In genomic region chr16:46785076-46785845, GRCh38 we compare ENCODE assay signal across 28 cellular contexts. TPM values are rescaled to one million over a fixed set of nuclear protein-coding genes. Genes with fewer than 3 reads are reported as not detected.
A peak's percentile ranks its signal among the peaks of the same experiment; 100 is the strongest.
DNase-seq lines count a peak whose midpoint lies in the region; ATAC-seq, FAIRE-seq and TF ChIP-seq lines count a peak whose summit lies in the region.
"Had no signal": no experiment of that assay in that cellular context is flagged by ENCODE, and none has a peak within 500 bp of the region (broad histone marks: within the 10 kb centered on the region; RNA-seq: fewer than 3 reads in every experiment).

No MANE protein-coding gene starts in this region.

- H2AFZ ChIP-seq in keratinocyte (ENCODE audit: control insufficient read depth, low read length) = peak overlapping the region; percentile 54
- no peak overlapping the region for H2AFZ ChIP-seq in smooth muscle cell (ENCODE audit: low read depth)

- peak overlapping the region; percentile 29 for H3K4me2 ChIP-seq in keratinocyte (ENCODE audit: control insufficient read depth, extremely low read depth, insufficient read depth, low read depth, low read length)
- peak overlapping the region; percentile 42 for H3K4me2 ChIP-seq in smooth muscle cell

- no peaks in the 10 kb centered on the region for H3K79me2 ChIP-seq in keratinocyte (ENCODE audit: control insufficient read depth, insufficient read depth, low read length)
- H3K79me2 ChIP-seq in smooth muscle cell (ENCODE audit: low read depth) = no peaks in the 10 kb centered on the region

- H3K4me3 ChIP-seq in left ventricle myocardium inferior (no peak overlapping the region), keratinocyte (ENCODE audit: control insufficient read depth in 2 of 3, extremely low read depth in 1 of 3, insufficient read depth in 2 of 3, low read depth in 1 of 3, low read length in 3 of 3) (no peak overlapping the region), smooth muscle cell (no peak overlapping the region), stomach (no peak overlapping the region)
- H3K4me3 ChIP-seq: ascending aorta, gastroesophageal sphincter, lung, transverse colon had no signal

- peaks cover 33% of the 10 kb centered on the region for H3K4me1 ChIP-seq in left ventricle myocardium inferior
- peaks cover 8% of the 10 kb centered on the region for H3K4me1 ChIP-seq in keratinocyte (ENCODE audit: control insufficient read depth, extremely low read depth, insufficient read depth, low read length)
- H3K4me1 ChIP-seq in smooth muscle cell (ENCODE audit: low read depth) = no peaks in the 10 kb centered on the region
- H3K4me1 ChIP-seq in stomach = peaks cover 0 to 15% (median 7%) of the 10 kb centered on the region in 4 donors
- H3K4me1 ChIP-seq: ascending aorta had no signal

- no peak for TF ChIP-seq EP300 in stomach (IDR thresholded peaks at IDR 0.05)

- H3K9ac ChIP-seq in keratinocyte (ENCODE audit: control insufficient read depth, extremely low read depth, insufficient read depth, low read length) (no peak overlapping the region), smooth muscle cell (ENCODE audit: low read depth) (no peak overlapping the region)

- no peaks in the 10 kb centered on the region for H3K9me1 ChIP-seq in keratinocyte (ENCODE audit: control insufficient read depth, extremely low read depth, insufficient read depth, low read length)

- H3K27ac ChIP-seq in left ventricle myocardium inferior (replicated peaks) (peak overlapping the region; percentile 7), keratinocyte (ENCODE audit: control insufficient read depth, insufficient read depth, low read length) (no peak overlapping the region), smooth muscle cell (ENCODE audit: low read depth) (no peak overlapping the region), stomach (no peak overlapping the region)
- H3K27ac ChIP-seq: ascending aorta, gastroesophageal sphincter, transverse colon had no signal

- H3K36me3 ChIP-seq in left ventricle myocardium inferior = no peaks in the 10 kb centered on the region
- no peaks in the 10 kb centered on the region for H3K36me3 ChIP-seq in keratinocyte (ENCODE audit: control insufficient read depth in 2 of 2, extremely low read depth in 1 of 2, insufficient read depth in 2 of 2, low read length in 2 of 2)
- H3K36me3 ChIP-seq in smooth muscle cell (ENCODE audit: low read depth) = no peaks in the 10 kb centered on the region
- no peaks in the 10 kb centered on the region for H3K36me3 ChIP-seq in stomach
- H3K36me3 ChIP-seq: ascending aorta, gastroesophageal sphincter, transverse colon had no signal

- no peak for ATAC-seq in left ventricle myocardium superior
- ATAC-seq: gastroesophageal sphincter, SK-N-SH treated with all-trans-retinoic acid at 6 μM for 48 hours had no signal

- H4K20me1 ChIP-seq in keratinocyte (ENCODE audit: control insufficient read depth, extremely low read depth, insufficient read depth, low read length) (no peaks in the 10 kb centered on the region), smooth muscle cell (ENCODE audit: low read depth) (no peaks in the 10 kb centered on the region)

- H3F3A ChIP-seq in smooth muscle cell (ENCODE audit: low read depth) = no peaks in the 10 kb centered on the region

- no peak for TF ChIP-seq POLR2A in stomach (IDR thresholded peaks at IDR 0.05)

- no peak for TF ChIP-seq CTCF in left ventricle myocardium inferior (IDR thresholded peaks at IDR 0.05; ENCODE audit: borderline replicate concordance)
- no peak for TF ChIP-seq CTCF in keratinocyte (optimal IDR thresholded peaks at IDR 0.05 in 1 of 3, IDR thresholded peaks at IDR 0.05 in 1 of 3, conservative IDR thresholded peaks at IDR 0.05 in 1 of 3; ENCODE audit: extremely low read depth in 1 of 3, insufficient read depth in 2 of 3, low read length in 3 of 3)
- TF ChIP-seq CTCF in smooth muscle cell (IDR thresholded peaks at IDR 0.05; ENCODE audit: borderline replicate concordance, insufficient read depth, poor library complexity, severe bottlenecking) = no peak
- TF ChIP-seq CTCF in stomach (IDR thresholded peaks at IDR 0.05) = no peak

- intact Hi-C loops in left ventricle myocardium inferior (cut with micrococcal nuclease) (no loop called here), left ventricle myocardium superior (cut with micrococcal nuclease) (no loop called here), stomach (cut with DNase I; ENCODE audit: low total_unique reads) (no loop called here)

- peaks cover 9% of the 10 kb centered on the region for H3K9me3 ChIP-seq in left ventricle myocardium inferior (replicated peaks)
- H3K9me3 ChIP-seq in keratinocyte (ENCODE audit: control insufficient read depth, low read depth, low read length) = no peaks in the 10 kb centered on the region
- no peaks in the 10 kb centered on the region for H3K9me3 ChIP-seq in smooth muscle cell (replicated peaks; ENCODE audit: low read depth)
- peaks cover 0 to 7% (median 3%) of the 10 kb centered on the region in 4 donors for H3K9me3 ChIP-seq in stomach
- H3K9me3 ChIP-seq: ascending aorta had no signal

- dilution Hi-C loops in keratinocyte (cut with MboI; ENCODE audit: extremely low pct_ligation_motif_present, low sequenced_read_pairs) = no loop called here

- FAIRE-seq in keratinocyte (lab: Jason Lieb, UNC) = no peak
- FAIRE-seq: A204.1, endometrium, G401.6 had no signal

- no peaks in the 10 kb centered on the region for H3K27me3 ChIP-seq in left ventricle myocardium inferior (ENCODE audit: low read depth)
- H3K27me3 ChIP-seq in keratinocyte (ENCODE audit: control insufficient read depth, extremely low read depth, insufficient read depth, low read length) = no peaks in the 10 kb centered on the region
- no peaks in the 10 kb centered on the region for H3K27me3 ChIP-seq in smooth muscle cell (ENCODE audit: low read depth)
- H3K27me3 ChIP-seq in stomach = no peaks in the 10 kb centered on the region
- H3K27me3 ChIP-seq: ascending aorta, gastroesophageal sphincter, transverse colon had no signal

- WGBS in smooth muscle cell (ENCODE audit: low lambda C conversion rate) = 11% methylated on average over 3 of the region's 3 CpGs
- WGBS in stomach, 5 donors = 50 to 59% (median 53%) methylated on average over 3 of the region's 3 CpGs

- DNase-seq in left ventricle myocardium inferior (no peak), left ventricle myocardium superior (no peak), amniotic epithelial cell (ENCODE audit: low read depth) (peak; percentile 16), keratinocyte (ENCODE audit: low read depth, low spot score) (no peak), smooth muscle cell (lab: John Stamatoyannopoulos, UW; ENCODE audit: unreplicated experiment) (no peak), UCSD-AML1 (lab: John Stamatoyannopoulos, UW; ENCODE audit: unreplicated experiment) (no peak), stomach (no peak), glomerular visceral epithelial cell (ENCODE audit: extremely low spot score) (no peak)
- DNase-seq: activated CD4-positive, alpha-beta T cell treated with anti-CD3 and anti-CD28 coated beads for 48 hours; activated CD8-positive, alpha-beta memory T cell treated with anti-CD3 and anti-CD28 coated beads for 24 hours; activated effector memory CD4-positive, alpha-beta T cell treated with Interleukin-2 at 50 U/mL for 16 hours; AML-193; caudate nucleus; HCEC 1CT; Karpas-422; MV-4-11; nucleus accumbens; retina; stimulated activated CD4-positive, alpha-beta T cell treated with anti-CD3 and anti-CD28 coated beads, Interleukin-2, amount 100 ng/mL, for 24 hours; transverse colon had no signal

RNA-seq across cellular contexts. Expression of gene MYLK3, which starts 37.1 kb away (rescaled TPM):
- total RNA-seq in left ventricle myocardium inferior (256 TPM), left ventricle myocardium superior (274 TPM), smooth muscle cell (0.13 and 0.22 TPM in 2 replicates), stomach (under 1 TPM in 1 of 5 donors, not detected in 4; 0.18 TPM)
- polyA plus RNA-seq in keratinocyte (0.03 to 0.04 TPM in 2 of 3 replicates, not detected in the other), smooth muscle cell (0.06 and 0.33 TPM in 2 replicates), stomach (under 1 TPM; 0.05 to 0.46 (median 0.06) TPM)
- polyA plus RNA-seq in keratinocyte (2011; ENCODE audit: low read depth) = not detected
- polyA plus RNA-seq in keratinocyte (2011; cell fraction: cytosol; rRNA removed) = 0.01 TPM in 1 of 2 replicates, not detected in the other
- polyA plus RNA-seq in keratinocyte (2011; cell fraction: nucleus; rRNA removed) = 0.11 and 0.12 TPM in 2 replicates
- not detected in 2 replicates for polyA plus RNA-seq in keratinocyte (2012; ENCODE audit: low replicate concordance)
- polyA minus RNA-seq in keratinocyte = 0.29 TPM in 1 of 3 replicates, not detected in the others
- not detected for polyA minus RNA-seq in keratinocyte (2011; cell fraction: cytosol; rRNA and poly(A)+ RNA removed)
- not detected in 2 replicates for polyA minus RNA-seq in keratinocyte (2011; cell fraction: nucleus; rRNA and poly(A)+ RNA removed)
- total RNA-seq: ascending aorta, kidney epithelial cell, transverse colon had no signal

RNA-seq across cellular contexts. Expression of gene C16orf87, which starts 45.7 kb away (rescaled TPM):
- total RNA-seq in left ventricle myocardium inferior (12.5 TPM), left ventricle myocardium superior (15.2 TPM), smooth muscle cell (21.5 and 23.3 TPM in 2 replicates), stomach (10 to 100 TPM in 2 of 5 donors, 1 to 10 TPM in 2, not detected in 1; 1.3 to 16.2 (median 8.4) TPM)
- polyA plus RNA-seq in keratinocyte (6.7 to 10.2 TPM (median 7.0 TPM) in 3 replicates), smooth muscle cell (19.6 and 25.3 TPM in 2 replicates), stomach (1 to 10 TPM; 2.7 to 3.9 (median 3.7) TPM)
- 2.1 TPM for polyA plus RNA-seq in keratinocyte (2011; ENCODE audit: low read depth)
- polyA plus RNA-seq in keratinocyte (2011; cell fraction: cytosol; rRNA removed) = 5.9 and 8.7 TPM in 2 replicates
- polyA plus RNA-seq in keratinocyte (2011; cell fraction: nucleus; rRNA removed) = 4.0 and 6.8 TPM in 2 replicates
- polyA plus RNA-seq in keratinocyte (2012; ENCODE audit: low replicate concordance) = 6.6 and 8.0 TPM in 2 replicates
- polyA minus RNA-seq in keratinocyte = 1.2 to 5.2 TPM (median 2.5 TPM) in 3 replicates
- polyA minus RNA-seq in keratinocyte (2011; cell fraction: cytosol; rRNA and poly(A)+ RNA removed) = 4.2 TPM
- polyA minus RNA-seq in keratinocyte (2011; cell fraction: nucleus; rRNA and poly(A)+ RNA removed) = 1.6 and 3.1 TPM in 2 replicates

Comparison
In these comparisons a context has a peak if more than half of its experiments do, and no peak if none do; other contexts are left out.
1. RNA of gene MYLK3, which starts 37.1 kb away (total RNA-seq): 274 TPM in left ventricle myocardium superior (single experiment) and 256 TPM in left ventricle myocardium inferior (single experiment); 0.13 to 0.22 TPM in smooth muscle cell and 0.18 TPM in stomach; every median in the first group is over 100 times any median in the second.